10 cellular contexts compared by ENCODE assay signal in genomic region chr18:32373995-32374394, GRCh38.
DNase-seq lines count a peak whose midpoint lies in the region; ATAC-seq and TF ChIP-seq lines count a peak whose summit lies in the region.
"Had no signal": no experiment of that assay in that cellular context is flagged by ENCODE, and none has a peak within 500 bp of the region (broad histone marks: within the 10 kb centered on the region; RNA-seq: fewer than 3 reads in every experiment).

No MANE protein-coding gene starts in this region.

- peak overlapping the region; percentile 91 for H3K27ac Mint-ChIP-seq in type B pancreatic cell
- H3K27ac Mint-ChIP-seq: activated CD4-positive, alpha-beta memory T cell treated with anti-CD3 and anti-CD28 coated beads for 36 hours had no signal

- H3K9me3 Mint-ChIP-seq in type B pancreatic cell = no peaks in the 10 kb centered on the region
- H3K9me3 Mint-ChIP-seq: activated CD4-positive, alpha-beta memory T cell treated with anti-CD3 and anti-CD28 coated beads for 36 hours had no signal

- H3K27me3 Mint-ChIP-seq in type B pancreatic cell = no peaks in the 10 kb centered on the region
- H3K27me3 Mint-ChIP-seq: activated CD4-positive, alpha-beta memory T cell treated with anti-CD3 and anti-CD28 coated beads for 36 hours had no signal

- peaks cover 24% of the 10 kb centered on the region for H3K4me1 Mint-ChIP-seq in type B pancreatic cell (ENCODE audit: unreplicated experiment)

- no peak overlapping the region for H3K4me3 ChIP-seq in foreskin fibroblast (ENCODE audit: low read depth in 1 of 2, low read length in 2 of 2)

- no peak for ATAC-seq in HG03039 (IDR thresholded peaks at IDR 0.05; ENCODE audit: unreplicated experiment)

- TF ChIP-seq CTCF in foreskin fibroblast (IDR thresholded peaks at IDR 0.05; ENCODE audit: low read depth, low read length) (no peak), type B pancreatic cell (conservative IDR thresholded peaks at IDR 0.05) (no peak), GM20000 (IDR thresholded peaks at IDR 0.05; ENCODE audit: extremely low read depth, missing control alignments) (no peak)

- H3K36me3 Mint-ChIP-seq in type B pancreatic cell = peaks cover 3% of the 10 kb centered on the region
- H3K36me3 Mint-ChIP-seq: activated CD4-positive, alpha-beta memory T cell treated with anti-CD3 and anti-CD28 coated beads for 36 hours had no signal

- peak overlapping the region; percentile 1 for H3K4me3 Mint-ChIP-seq in type B pancreatic cell
- H3K4me3 Mint-ChIP-seq: activated CD4-positive, alpha-beta memory T cell treated with anti-CD3 and anti-CD28 coated beads for 36 hours had no signal

- DNase-seq in NCI-H2081 (lab: John Stamatoyannopoulos, UW) (peak; percentile 14 to 64), NCI-H2081 treated with DMSO at 0.1 percent for 48 hours (lab: John Stamatoyannopoulos, UW) (no peak), OCI-M1 (lab: John Stamatoyannopoulos, UW) (peak; percentile 24), foreskin fibroblast (peak; percentile 36 to 82), type B pancreatic cell (ENCODE audit: extremely low spot score, unreplicated experiment) (no peak), GM20000 (ENCODE audit: low spot score) (no peak)
- no peak for DNase-seq in activated CD4-positive, alpha-beta T cell treated with anti-CD3 and anti-CD28 coated beads, Interleukin-2, amount 50 U/mL, for 48 hours
- DNase-seq: activated CD4-positive, alpha-beta memory T cell treated with anti-CD3 and anti-CD28 coated beads for 36 hours; NCI-H526 had no signal

Comparison
In these comparisons a context has a peak if more than half of its experiments do, and no peak if none do; other contexts are left out.
1. DNase-seq: peak in NCI-H2081 (2 of 2), OCI-M1 (single experiment) and foreskin fibroblast (2 of 2); none in NCI-H2081 treated with DMSO at 0.1 percent for 48 hours (single experiment), type B pancreatic cell (single experiment), GM20000 (single experiment) and activated CD4-positive, alpha-beta T cell treated with anti-CD3 and anti-CD28 coated beads, Interleukin-2, amount 50 U/mL, for 48 hours (0 of 2).